In the genomic region with DNA sequence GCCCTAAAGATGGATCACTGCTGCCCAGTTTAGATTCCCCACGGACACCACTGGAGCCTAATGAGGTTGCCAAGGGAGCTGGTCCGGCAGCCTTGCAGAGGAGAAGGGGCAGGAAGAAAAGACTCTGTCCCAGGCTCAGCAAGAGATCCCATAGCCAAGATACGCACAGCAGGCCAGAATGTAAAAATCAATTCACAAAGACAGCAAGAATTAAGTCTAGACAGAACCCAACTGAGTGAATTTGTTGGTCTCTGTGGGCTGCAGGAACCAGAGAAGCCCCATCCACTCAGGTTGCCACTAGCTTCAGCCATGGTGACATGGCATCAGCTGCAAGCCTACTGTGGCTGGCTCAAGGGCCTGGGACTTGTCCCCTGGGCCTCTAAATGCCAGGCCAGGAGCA, we compare ENCODE assay signal across 25 cellular contexts. TPM values are rescaled to one million over a fixed set of nuclear protein-coding genes. Genes with fewer than 3 reads are reported as not detected.
DNase-seq lines count a peak whose midpoint lies in the region; ATAC-seq, FAIRE-seq and TF ChIP-seq lines count a peak whose summit lies in the region.
"Had no signal": no experiment of that assay in that cellular context is flagged by ENCODE, and none has a peak within 500 bp of the region (broad histone marks: within the 10 kb centered on the region; RNA-seq: fewer than 3 reads in every experiment).

No MANE protein-coding gene starts in this region.

- POLR2A ChIA-PET in RWPE1 (lab: Yijun Ruan, JAX; ENCODE audit: low non-redundant PET), result no interaction called here

- peak; percentile 20 for FAIRE-seq in astrocyte (lab: Jason Lieb, UNC)
- FAIRE-seq: G401.6 had no signal

- peaks cover 3% of the 10 kb centered on the region for H3K27me3 Mint-ChIP-seq in astrocyte (ENCODE audit: low read depth, unreplicated experiment)
- H3K27me3 Mint-ChIP-seq: CD4-positive, alpha-beta memory T cell had no signal

- H3K4me3 ChIP-seq in astrocyte (ENCODE audit: insufficient read depth, low read depth, low read length), result no peak overlapping the region
- H3K4me3 ChIP-seq in gastroesophageal sphincter, result no peak overlapping the region
- H3K4me3 ChIP-seq in gastrocnemius medialis, result no peak overlapping the region
- H3K4me3 ChIP-seq: GM23338 had no signal

- intact Hi-C loops in gastrocnemius medialis (cut with DNase I; ENCODE audit: low total_unique reads), result no loop called here

- H3K9ac ChIP-seq in astrocyte (ENCODE audit: low read length), result no peak overlapping the region
- H3K9ac ChIP-seq: KMS-11, SK-N-SH had no signal

- no peak for TF ChIP-seq CTCF in RWPE1 (conservative IDR thresholded peaks at IDR 0.05; ENCODE audit: low read depth)
- TF ChIP-seq CTCF in astrocyte (IDR thresholded peaks at IDR 0.05; ENCODE audit: insufficient read depth, low read depth, low read length), result no peak
- TF ChIP-seq CTCF in gastroesophageal sphincter (IDR thresholded peaks at IDR 0.05), result no peak
- TF ChIP-seq CTCF in gastrocnemius medialis (IDR thresholded peaks at IDR 0.05 in 4 of 5, conservative IDR thresholded peaks at IDR 0.05 in 1 of 5), result no peak
- no peak for TF ChIP-seq CTCF in omental fat pad (IDR thresholded peaks at IDR 0.05)

- no peak overlapping the region for H3K4me2 ChIP-seq in astrocyte (ENCODE audit: low read length)
- H3K4me2 ChIP-seq: GM23338, KMS-11, SK-N-SH had no signal

- H3K4me3 Mint-ChIP-seq in astrocyte (ENCODE audit: unreplicated experiment), result no peak overlapping the region
- H3K4me3 Mint-ChIP-seq: CD4-positive, alpha-beta memory T cell; GM23338; H9; HFFc6; IgD-negative memory B cell had no signal

- H3K27ac Mint-ChIP-seq in astrocyte (ENCODE audit: unreplicated experiment), result no peak overlapping the region
- H3K27ac Mint-ChIP-seq: GM23338, H9, HFFc6 had no signal

- no peaks in the 10 kb centered on the region for H3K9me3 Mint-ChIP-seq in astrocyte (ENCODE audit: unreplicated experiment)
- H3K9me3 Mint-ChIP-seq: GM23338, HFFc6, IgD-negative memory B cell had no signal

- H3K4me1 Mint-ChIP-seq in astrocyte (ENCODE audit: low read depth, unreplicated experiment), result peaks cover 7% of the 10 kb centered on the region
- H3K4me1 Mint-ChIP-seq: IgD-negative memory B cell had no signal

- H3K9me3 ChIP-seq in astrocyte (ENCODE audit: insufficient read depth, low read depth, low read length) (no peaks in the 10 kb centered on the region), gastroesophageal sphincter (no peaks in the 10 kb centered on the region), gastrocnemius medialis (no peaks in the 10 kb centered on the region)
- H3K9me3 ChIP-seq: SK-N-SH had no signal

- H3K4me1 ChIP-seq in astrocyte (ENCODE audit: insufficient read depth, low read length) (peaks cover 4% of the 10 kb centered on the region), gastroesophageal sphincter (peaks cover 3 to 66% (median 9%) of the 10 kb centered on the region in 3 donors), gastrocnemius medialis (peaks cover 59 to 65% of the 10 kb centered on the region in 2 donors)

- peaks cover 1% of the 10 kb centered on the region for H3K36me3 Mint-ChIP-seq in astrocyte (ENCODE audit: low read depth, unreplicated experiment)
- H3K36me3 Mint-ChIP-seq: CD4-positive, alpha-beta memory T cell; IgD-negative memory B cell had no signal

- in situ Hi-C loops in gastrocnemius medialis (cut with MboI; ENCODE audit: low sequenced_read_pairs in 4 of 4), result no loop called here

- DNase-seq in RWPE1 (ENCODE audit: low spot score) (no peak), astrocyte (ENCODE audit: low read depth) (no peak), gastrocnemius medialis (no peak), DMS53 treated with DMSO at 0.1 percent for 48 hours (lab: John Stamatoyannopoulos, UW; ENCODE audit: unreplicated experiment) (no peak), omental fat pad (ENCODE audit: low spot score) (no peak), SHP77 (lab: John Stamatoyannopoulos, UW) (no peak)
- DNase-seq: CD4-positive, alpha-beta memory T cell; COR-L47; H9; HFFc6; NCI-H1048; NCI-H1417; NCI-H1694; NCI-H2029 treated with DMSO at 0.1 percent for 48 hours; NCI-H446 treated with DMSO at 0.1 percent for 48 hours; NCI-H526 treated with DMSO at 0.1 percent for 48 hours; SK-N-SH had no signal

- H2AFZ ChIP-seq in astrocyte (ENCODE audit: low read depth, low read length), result no peak overlapping the region
- H2AFZ ChIP-seq: GM23338 had no signal

- H3K27me3 ChIP-seq in astrocyte (ENCODE audit: insufficient read depth, low read length), result no peaks in the 10 kb centered on the region
- no peaks in the 10 kb centered on the region for H3K27me3 ChIP-seq in gastroesophageal sphincter
- H3K27me3 ChIP-seq in gastrocnemius medialis, result no peaks in the 10 kb centered on the region

- H3K36me3 ChIP-seq in astrocyte (ENCODE audit: insufficient read depth, low read length) (no peaks in the 10 kb centered on the region), gastroesophageal sphincter (no peaks in the 10 kb centered on the region), gastrocnemius medialis (no peaks in the 10 kb centered on the region)

- WGBS in gastroesophageal sphincter (ENCODE audit: low coverage in 1 of 2), 2 donors, result 100% methylated on average over 1 of the region's 3 CpGs; no CpG with 5 or more reads in 1 of the 2 donors

- H3K27ac ChIP-seq in RWPE1 (peak overlapping the region; percentile 66), astrocyte (ENCODE audit: low read depth, low read length) (no peak overlapping the region), gastroesophageal sphincter (peak overlapping the region in 3 of 4 donors; percentile 48 to 61 (median 49)), gastrocnemius medialis (peak overlapping the region; percentile 87 to 96 (median 94))
- H3K27ac ChIP-seq: HL-60, KMS-11 had no signal

- TF ChIP-seq POLR2A in gastroesophageal sphincter (IDR thresholded peaks at IDR 0.05) (no peak), gastrocnemius medialis (IDR thresholded peaks at IDR 0.05) (no peak)

- H3K79me2 ChIP-seq in astrocyte (ENCODE audit: insufficient read depth, low read length), result no peaks in the 10 kb centered on the region

- ATAC-seq in gastroesophageal sphincter (no peak), gastrocnemius medialis (no peak), omental fat pad (ENCODE audit: low FRiP score) (no peak)
- ATAC-seq: GM23338, Panc1 had no signal

- no peaks in the 10 kb centered on the region for H4K20me1 ChIP-seq in astrocyte (ENCODE audit: insufficient read depth, low read length)

- TF ChIP-seq EP300 in gastroesophageal sphincter (IDR thresholded peaks at IDR 0.05), result no peak

- CTCF ChIA-PET in RWPE1 (lab: Yijun Ruan, JAX), result no interaction called here

RNA-seq across cellular contexts. Expression of a gene that starts 22.9 kb away (rescaled TPM):
- total RNA-seq in astrocyte (30.7 and 35.4 TPM in 2 replicates), gastroesophageal sphincter (100 to 1,000 TPM; 561 to 849 (median 691) TPM), gastrocnemius medialis (1,000 to 10,000 TPM in 2 of 4 donors, 100 to 1,000 TPM in 2; 689 to 1,948 (median 1,054) TPM), omental fat pad (100 to 1,000 TPM; 316 to 869 (median 357) TPM)

RNA-seq across cellular contexts. Expression of a gene that starts 24.8 kb away (rescaled TPM):
- total RNA-seq in astrocyte, result not detected in 2 replicates
- under 1 TPM in 1 of 4 donors, not detected in 3; 0.31 TPM for total RNA-seq in gastroesophageal sphincter
- total RNA-seq in gastrocnemius medialis, result under 1 TPM in 1 of 4 donors, not detected in 3; 0.11 TPM
- total RNA-seq in omental fat pad, result under 1 TPM in 1 of 4 donors, not detected in 3; 0.47 TPM
- total RNA-seq: A673; CD4-positive, alpha-beta memory T cell; GM23338; H9; HFFc6 had no signal
